25 cellular contexts compared by ENCODE assay signal in genomic region chr5:96873469-96873868, GRCh38. TPM values are rescaled to one million over a fixed set of nuclear protein-coding genes. Genes with fewer than 3 reads are reported as not detected.
A peak's percentile ranks its signal among the peaks of the same experiment; 100 is the strongest.
DNase-seq lines count a peak whose midpoint lies in the region; ATAC-seq and TF ChIP-seq lines count a peak whose summit lies in the region.
"Had no signal": no experiment of that assay in that cellular context is flagged by ENCODE, and none has a peak within 500 bp of the region (broad histone marks: within the 10 kb centered on the region; RNA-seq: fewer than 3 reads in every experiment).

No MANE protein-coding gene starts in this region.

- peaks cover 73% of the 10 kb centered on the region for H3K4me1 Mint-ChIP-seq in activated CD4-positive, alpha-beta T cell treated with anti-CD3 and anti-CD28 coated beads, Interleukin-2, amount 10 ng/mL, durations not matched to agents 7 days and 5 days
- H3K4me1 Mint-ChIP-seq in activated T-helper 1 cell treated with anti-CD3 and anti-CD28 coated beads, Interleukin-12 subunit alpha, Interleukin-12 subunit beta, Interleukin-2, Interleukin-4 antibody, amounts not matched to agents 30 ng/mL and 10 ng/mL and 1 ng/mL, durations not matched to agents 14 hours and 24 hours and 36 hours (ENCODE audit: low read depth): peaks cover 73% of the 10 kb centered on the region
- peaks cover 13 to 29% of the 10 kb centered on the region in 2 donors for H3K4me1 Mint-ChIP-seq in natural killer cell

- H3K27ac Mint-ChIP-seq in activated CD4-positive, alpha-beta T cell treated with anti-CD3 and anti-CD28 coated beads, Interleukin-2, amount 10 ng/mL, durations not matched to agents 7 days and 5 days: peak overlapping the region; percentile 72
- H3K27ac Mint-ChIP-seq in activated T-helper 1 cell treated with anti-CD3 and anti-CD28 coated beads, Interleukin-12 subunit alpha, Interleukin-12 subunit beta, Interleukin-2, Interleukin-4 antibody, amounts not matched to agents 30 ng/mL and 10 ng/mL and 1 ng/mL, durations not matched to agents 14 hours and 24 hours and 36 hours: peak overlapping the region; percentile 70
- peak overlapping the region in 1 of 2 donors; percentile 1 for H3K27ac Mint-ChIP-seq in natural killer cell
- H3K27ac Mint-ChIP-seq: GM23338 had no signal

- H4K5ac ChIP-seq in IMR-90 (ENCODE audit: low read depth, low read length): no peak overlapping the region

- H3K56ac ChIP-seq in IMR-90 (ENCODE audit: extremely low read depth, insufficient read depth, low read length): no peak overlapping the region

- H3K27me3 ChIP-seq in IMR-90 (ENCODE audit: control insufficient read depth, insufficient read depth, low read length): no peaks in the 10 kb centered on the region
- H3K27me3 ChIP-seq: brain microvascular endothelial cell, Peyer's patch, spleen, tibial nerve had no signal

- dilution Hi-C loops in IMR-90 (cut with HindIII; ENCODE audit: low sequenced_read_pairs, unreplicated experiment): no loop called here

- H2AK9ac ChIP-seq in IMR-90 (replicated peaks; ENCODE audit: low read depth, low read length, poor library complexity): no peak overlapping the region

- intact Hi-C loops in IMR-90 (cut with micrococcal nuclease): no loop called here
- intact Hi-C loops in activated T-helper 1 cell treated with anti-CD3 and anti-CD28 coated beads, Interleukin-12 subunit alpha, Interleukin-12 subunit beta, Interleukin-2, Interleukin-4 antibody, amounts not matched to agents 30 ng/mL and 10 ng/mL and 1 ng/mL, durations not matched to agents 14 hours and 24 hours and 36 hours (cut with micrococcal nuclease): loop anchor here (5.0 to 10.0 kb wide), 4 partner anchors 174 to 1319 kb away; partner anchors contain the start of genes ARSK and SKIC3
- intact Hi-C loops in natural killer cell (cut with micrococcal nuclease): no loop called here

- no peaks in the 10 kb centered on the region for H3K36me3 ChIP-seq in IMR-90 (ENCODE audit: control insufficient read depth, insufficient read depth, low read length)
- H3K36me3 ChIP-seq: brain microvascular endothelial cell, Peyer's patch, spleen, tibial nerve had no signal

- no peak overlapping the region for H2BK5ac ChIP-seq in IMR-90 (ENCODE audit: low read depth, low read length, poor library complexity, severe bottlenecking)

- TF ChIP-seq CTCF in IMR-90 (conservative IDR thresholded peaks at IDR 0.05; ENCODE audit: low read depth, low read length) (no peak), natural killer cell (IDR thresholded peaks at IDR 0.05) (no peak)

- H3K27ac ChIP-seq in IMR-90 (ENCODE audit: insufficient read depth, low read length): no peak overlapping the region
- H3K27ac ChIP-seq: brain microvascular endothelial cell, psoas muscle, spleen, tibial nerve had no signal

- ATAC-seq in IMR-90 (ENCODE audit: low read depth) (no peak), natural killer cell (no peak), HG03095 (IDR thresholded peaks at IDR 0.05; ENCODE audit: unreplicated experiment) (no peak)
- ATAC-seq: GM23338, psoas muscle had no signal

- no peak overlapping the region for H3K4me2 ChIP-seq in IMR-90 (ENCODE audit: low read depth, low read length)
- H3K4me2 ChIP-seq: GM23338, SK-N-SH had no signal

- no peak for TF ChIP-seq RAD21 in IMR-90 (IDR thresholded peaks at IDR 0.05; ENCODE audit: low read length)

- TF ChIP-seq POLR2A in IMR-90 (IDR thresholded peaks at IDR 0.05; ENCODE audit: low read depth, low read length): no peak

- H3K4me1 ChIP-seq in IMR-90 (ENCODE audit: control insufficient read depth, insufficient read depth, low read length): peaks cover 4% of the 10 kb centered on the region

- H3K14ac ChIP-seq in IMR-90 (replicated peaks; ENCODE audit: low read depth, low read length): 0 out of 2 replicates have a peak overlapping the region, but pooled peaks have one; percentile 54

- no peaks in the 10 kb centered on the region for H3K9me3 ChIP-seq in IMR-90 (ENCODE audit: control insufficient read depth, insufficient read depth, low read length)
- H3K9me3 ChIP-seq: Peyer's patch, psoas muscle, SK-N-SH, spleen, tibial nerve had no signal

- H2BK15ac ChIP-seq in IMR-90 (ENCODE audit: low read depth, low read length): no peak overlapping the region

- DNase-seq in activated CD4-positive, alpha-beta T cell treated with anti-CD3 and anti-CD28 coated beads, Interleukin-2, amount 10 ng/mL, durations not matched to agents 7 days and 5 days: no peak
- no peak for DNase-seq in activated CD4-positive, alpha-beta T cell treated with anti-CD3 and anti-CD28 coated beads for 4 hours
- DNase-seq in IMR-90 (no peak), natural killer cell (no peak), kidney glomerular epithelial cell (lab: John Stamatoyannopoulos, UW) (no peak), SK-N-DZ (ENCODE audit: low spot score) (no peak)
- DNase-seq in activated T-helper 1 cell treated with anti-CD3 and anti-CD28 coated beads, Interleukin-12 subunit alpha, Interleukin-12 subunit beta, Interleukin-2, Interleukin-4 antibody, amounts not matched to agents 30 ng/mL and 10 ng/mL and 1 ng/mL, durations not matched to agents 14 hours and 24 hours and 36 hours (ENCODE audit: low spot score): no peak
- DNase-seq: activated CD4-positive, alpha-beta T cell treated with anti-CD3 and anti-CD28 coated beads, Interleukin-2, amount 50 U/mL, for 48 hours; activated gamma-delta T cell treated with Interleukin-2 at 50 U/mL for 16 hours; brain microvascular endothelial cell; DMS79; foreskin fibroblast; kidney; mammary epithelial cell; NCI-H1436; NCI-H82; Peyer's patch; psoas muscle; SK-N-SH; spleen had no signal

- H3K23ac ChIP-seq in IMR-90 (ENCODE audit: low read depth, low read length): no peak overlapping the region

- BruUV-seq in IMR-90 (replicated peaks; lab: Mats Ljungman, UMichigan): no TSS peak

- no peaks in the 10 kb centered on the region for H3K9me3 Mint-ChIP-seq in activated CD4-positive, alpha-beta T cell treated with anti-CD3 and anti-CD28 coated beads, Interleukin-2, amount 10 ng/mL, durations not matched to agents 7 days and 5 days
- H3K9me3 Mint-ChIP-seq in activated T-helper 1 cell treated with anti-CD3 and anti-CD28 coated beads, Interleukin-12 subunit alpha, Interleukin-12 subunit beta, Interleukin-2, Interleukin-4 antibody, amounts not matched to agents 30 ng/mL and 10 ng/mL and 1 ng/mL, durations not matched to agents 14 hours and 24 hours and 36 hours: no peaks in the 10 kb centered on the region
- H3K9me3 Mint-ChIP-seq in natural killer cell: no peaks in the 10 kb centered on the region
- H3K9me3 Mint-ChIP-seq: CD14-positive monocyte, GM23338 had no signal

- H3K36me3 Mint-ChIP-seq in activated CD4-positive, alpha-beta T cell treated with anti-CD3 and anti-CD28 coated beads, Interleukin-2, amount 10 ng/mL, durations not matched to agents 7 days and 5 days (ENCODE audit: low read depth): peaks cover 2% of the 10 kb centered on the region
- no peaks in the 10 kb centered on the region for H3K36me3 Mint-ChIP-seq in activated T-helper 1 cell treated with anti-CD3 and anti-CD28 coated beads, Interleukin-12 subunit alpha, Interleukin-12 subunit beta, Interleukin-2, Interleukin-4 antibody, amounts not matched to agents 30 ng/mL and 10 ng/mL and 1 ng/mL, durations not matched to agents 14 hours and 24 hours and 36 hours (ENCODE audit: low read depth)
- H3K36me3 Mint-ChIP-seq in natural killer cell: no peaks in the 10 kb centered on the region
- H3K36me3 Mint-ChIP-seq: CD14-positive monocyte had no signal

- in situ Hi-C loops in IMR-90 (cut with MboI; ENCODE audit: low sequenced_read_pairs): loop anchor here (5.0 kb wide), 1 partner anchor 289 kb away; no protein-coding TSS in a partner anchor

- no peak overlapping the region for H3K4me3 Mint-ChIP-seq in activated CD4-positive, alpha-beta T cell treated with anti-CD3 and anti-CD28 coated beads, Interleukin-2, amount 10 ng/mL, durations not matched to agents 7 days and 5 days
- peak overlapping the region; percentile 27 for H3K4me3 Mint-ChIP-seq in activated T-helper 1 cell treated with anti-CD3 and anti-CD28 coated beads, Interleukin-12 subunit alpha, Interleukin-12 subunit beta, Interleukin-2, Interleukin-4 antibody, amounts not matched to agents 30 ng/mL and 10 ng/mL and 1 ng/mL, durations not matched to agents 14 hours and 24 hours and 36 hours
- peak overlapping the region; percentile 56 for H3K4me3 Mint-ChIP-seq in natural killer cell
- H3K4me3 Mint-ChIP-seq: CD14-positive monocyte, GM23338 had no signal

- H4K91ac ChIP-seq in IMR-90 (ENCODE audit: insufficient read depth, low read depth, low read length): no peak overlapping the region

- H3K18ac ChIP-seq in IMR-90 (ENCODE audit: low read depth, low read length): no peak overlapping the region

- H4K20me1 ChIP-seq in IMR-90 (ENCODE audit: insufficient read depth, low read length): no peaks in the 10 kb centered on the region

- H2AK5ac ChIP-seq in IMR-90 (ENCODE audit: low read depth, low read length): no peak overlapping the region

- POLR2A ChIA-PET in activated CD4-positive, alpha-beta T cell treated with anti-CD3 and anti-CD28 coated beads, Interleukin-2, amount 10 ng/mL, durations not matched to agents 7 days and 5 days (lab: Charles Lee): no interaction called here
- POLR2A ChIA-PET in IMR-90 (lab: Charles Lee; ENCODE audit: unreplicated experiment): no interaction called here

- H3K4ac ChIP-seq in IMR-90 (ENCODE audit: low read depth, low read length): no peak overlapping the region

- no peak overlapping the region for H4K8ac ChIP-seq in IMR-90 (ENCODE audit: low read depth in 2 of 2, low read length in 2 of 2)

- H2AFZ ChIP-seq in IMR-90 (replicated peaks; ENCODE audit: low read length, poor library complexity): no peak overlapping the region
- H2AFZ ChIP-seq: GM23338 had no signal

- H3K27me3 Mint-ChIP-seq in activated CD4-positive, alpha-beta T cell treated with anti-CD3 and anti-CD28 coated beads, Interleukin-2, amount 10 ng/mL, durations not matched to agents 7 days and 5 days: no peaks in the 10 kb centered on the region
- no peaks in the 10 kb centered on the region for H3K27me3 Mint-ChIP-seq in activated T-helper 1 cell treated with anti-CD3 and anti-CD28 coated beads, Interleukin-12 subunit alpha, Interleukin-12 subunit beta, Interleukin-2, Interleukin-4 antibody, amounts not matched to agents 30 ng/mL and 10 ng/mL and 1 ng/mL, durations not matched to agents 14 hours and 24 hours and 36 hours (ENCODE audit: insufficient read depth)
- peaks cover 0 to 4% of the 10 kb centered on the region in 2 donors for H3K27me3 Mint-ChIP-seq in natural killer cell (ENCODE audit: low read depth in 2 of 2)

- no peak overlapping the region for H2BK20ac ChIP-seq in IMR-90 (ENCODE audit: low read depth, low read length)

- H3K4me3 ChIP-seq in IMR-90 (ENCODE audit: insufficient read depth, low read depth, low read length): no peak overlapping the region
- H3K4me3 ChIP-seq: GM23338, Peyer's patch, psoas muscle, spleen, tibial nerve had no signal

- CTCF ChIA-PET in activated CD4-positive, alpha-beta T cell treated with anti-CD3 and anti-CD28 coated beads, Interleukin-2, amount 10 ng/mL, durations not matched to agents 7 days and 5 days (lab: Charles Lee): interaction anchor here (1.3 to 1.9 kb wide), 4 partner anchors 10 to 124 kb away, joined by 3 to 8 read pairs (median 4); partner anchors contain the start of gene ERAP1
- CTCF ChIA-PET in IMR-90 (lab: Yijun Ruan, JAX): interaction anchor here (0.9 kb wide), 1 partner anchor 277 kb away, joined by 5 read pairs; no protein-coding TSS in a partner anchor

- H3K9ac ChIP-seq in IMR-90 (ENCODE audit: low read depth, low read length): no peak overlapping the region
- H3K9ac ChIP-seq: SK-N-SH had no signal

- H2BK120ac ChIP-seq in IMR-90 (ENCODE audit: low read depth, low read length): no peak overlapping the region

- H3K9me1 ChIP-seq in IMR-90 (ENCODE audit: insufficient read depth, low read length): no peaks in the 10 kb centered on the region

- H3K79me1 ChIP-seq in IMR-90 (ENCODE audit: low read depth in 1 of 2, low read length in 2 of 2): peaks cover 0 to 14% of the 10 kb centered on the region in 2 experiments; a peak in 1 of 4 replicates

RNA-seq across cellular contexts. Expression of gene ERAP2, which starts 2.8 kb away (rescaled TPM):
- total RNA-seq in activated CD4-positive, alpha-beta T cell treated with anti-CD3 and anti-CD28 coated beads, Interleukin-2, amount 10 ng/mL, durations not matched to agents 7 days and 5 days: 100 to 1,000 TPM; 122 to 138 TPM
- 18.3 and 21.3 TPM in 2 replicates for total RNA-seq in IMR-90 (2012; rRNA removed)
- polyA plus RNA-seq in IMR-90 (2012; rRNA removed): 10.6 and 11.0 TPM in 2 replicates
- 2.9 and 4.5 TPM in 2 replicates for polyA plus RNA-seq in IMR-90 (2012; cell fraction: cytosol; rRNA removed)
- 1.2 and 8.3 TPM in 2 replicates for polyA plus RNA-seq in IMR-90 (2012; cell fraction: nucleus; rRNA removed; ENCODE audit: low replicate concordance)
- 52.9 and 54.4 TPM in 2 replicates for total RNA-seq in activated T-helper 1 cell treated with anti-CD3 and anti-CD28 coated beads, Interleukin-12 subunit alpha, Interleukin-12 subunit beta, Interleukin-2, Interleukin-4 antibody, amounts not matched to agents 30 ng/mL and 10 ng/mL and 1 ng/mL, durations not matched to agents 14 hours and 24 hours and 36 hours
- total RNA-seq in natural killer cell: 10 to 100 TPM; 41.5 to 81.8 (median 79.2) TPM
- not detected in 2 replicates for polyA plus RNA-seq in SK-N-DZ (2014; cell fraction: cytosol; rRNA removed)
- polyA plus RNA-seq in SK-N-DZ (2014; cell fraction: nucleus; rRNA removed): not detected in 2 replicates
- total RNA-seq: GM23338 had no signal
- polyA plus RNA-seq: neural cell had no signal
